ENCODE assay signal across 1 cellular context in the genomic region with DNA sequence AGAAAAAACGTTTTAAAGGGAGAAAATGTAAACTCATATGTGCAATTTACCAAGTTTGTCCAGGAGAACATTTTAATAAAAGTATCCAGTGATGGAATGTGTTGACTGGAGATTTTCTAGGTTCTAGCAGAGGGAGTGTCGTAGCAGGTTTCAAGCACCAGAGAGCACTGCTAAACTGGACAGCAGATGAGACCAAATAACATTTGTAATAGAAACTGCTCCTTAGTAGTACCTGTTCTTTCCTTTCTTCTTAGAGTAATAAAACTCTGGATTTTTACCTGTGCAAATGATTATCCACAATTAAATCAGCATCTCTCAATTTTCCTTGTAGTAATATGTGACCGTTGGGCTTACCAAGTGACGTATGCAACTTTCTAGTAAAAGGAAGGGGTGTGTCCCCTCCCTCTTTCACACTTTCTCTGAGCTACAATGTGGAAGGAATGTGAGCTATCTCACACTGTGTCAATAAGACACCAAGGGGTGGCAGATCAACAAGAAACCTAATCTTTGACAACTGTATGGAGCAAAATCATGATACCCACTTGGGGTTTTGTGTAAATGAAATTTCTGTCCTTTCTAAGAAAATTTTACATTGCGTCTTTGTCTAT.
TF ChIP-seq lines count a peak whose summit lies in the region.

No MANE protein-coding gene starts in this region.

TF ChIP-seq in GM12878, 131 proteins besides CTCF, POLR2A, EP300 and RAD21:
- TF ChIP-seq EED (IDR thresholded peaks at IDR 0.05; ENCODE audit: low read depth) (no peak), TCF12 (IDR thresholded peaks at IDR 0.05; ENCODE audit: low read depth, low read length) (no peak), TAF1 (IDR thresholded peaks at IDR 0.05; ENCODE audit: borderline replicate concordance, low read depth, low read length) (no peak), TARDBP (IDR thresholded peaks at IDR 0.05; ENCODE audit: borderline replicate concordance) (no peak), SMAD5 (IDR thresholded peaks at IDR 0.05; ENCODE audit: low read depth) (no peak), WRNIP1 (IDR thresholded peaks at IDR 0.05; ENCODE audit: borderline replicate concordance, low read depth, low read length) (no peak), LARP7 (IDR thresholded peaks at IDR 0.05) (no peak), KLF5 (IDR thresholded peaks at IDR 0.05; ENCODE audit: partially characterized antibody) (no peak), RAD51 (IDR thresholded peaks at IDR 0.05) (no peak), CEBPB (IDR thresholded peaks at IDR 0.05; ENCODE audit: borderline replicate concordance in 1 of 2, low read depth in 2 of 2, low read length in 2 of 2) (no peak), BCLAF1 (IDR thresholded peaks at IDR 0.05) (no peak)
- TF ChIP-seq, protein P1, sequence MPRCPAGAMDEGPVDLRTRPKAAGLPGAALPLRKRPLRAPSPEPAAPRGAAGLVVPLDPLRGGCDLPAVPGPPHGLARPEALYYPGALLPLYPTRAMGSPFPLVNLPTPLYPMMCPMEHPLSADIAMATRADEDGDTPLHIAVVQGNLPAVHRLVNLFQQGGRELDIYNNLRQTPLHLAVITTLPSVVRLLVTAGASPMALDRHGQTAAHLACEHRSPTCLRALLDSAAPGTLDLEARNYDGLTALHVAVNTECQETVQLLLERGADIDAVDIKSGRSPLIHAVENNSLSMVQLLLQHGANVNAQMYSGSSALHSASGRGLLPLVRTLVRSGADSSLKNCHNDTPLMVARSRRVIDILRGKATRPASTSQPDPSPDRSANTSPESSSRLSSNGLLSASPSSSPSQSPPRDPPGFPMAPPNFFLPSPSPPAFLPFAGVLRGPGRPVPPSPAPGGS (IDR thresholded peaks at IDR 0.05; ENCODE audit: borderline replicate concordance, insufficient read depth, low read depth, low read length, poor library complexity, severe bottlenecking), result no peak
- TF ChIP-seq, protein P2, sequence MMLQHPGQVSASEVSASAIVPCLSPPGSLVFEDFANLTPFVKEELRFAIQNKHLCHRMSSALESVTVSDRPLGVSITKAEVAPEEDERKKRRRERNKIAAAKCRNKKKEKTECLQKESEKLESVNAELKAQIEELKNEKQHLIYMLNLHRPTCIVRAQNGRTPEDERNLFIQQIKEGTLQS (IDR thresholded peaks at IDR 0.05; ENCODE audit: borderline replicate concordance, extremely low read depth, low read depth, low read length), result no peak
- TF ChIP-seq, protein P3, sequence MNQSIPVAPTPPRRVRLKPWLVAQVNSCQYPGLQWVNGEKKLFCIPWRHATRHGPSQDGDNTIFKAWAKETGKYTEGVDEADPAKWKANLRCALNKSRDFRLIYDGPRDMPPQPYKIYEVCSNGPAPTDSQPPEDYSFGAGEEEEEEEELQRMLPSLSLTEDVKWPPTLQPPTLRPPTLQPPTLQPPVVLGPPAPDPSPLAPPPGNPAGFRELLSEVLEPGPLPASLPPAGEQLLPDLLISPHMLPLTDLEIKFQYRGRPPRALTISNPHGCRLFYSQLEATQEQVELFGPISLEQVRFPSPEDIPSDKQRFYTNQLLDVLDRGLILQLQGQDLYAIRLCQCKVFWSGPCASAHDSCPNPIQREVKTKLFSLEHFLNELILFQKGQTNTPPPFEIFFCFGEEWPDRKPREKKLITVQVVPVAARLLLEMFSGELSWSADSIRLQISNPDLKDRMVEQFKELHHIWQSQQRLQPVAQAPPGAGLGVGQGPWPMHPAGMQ (IDR thresholded peaks at IDR 0.05; ENCODE audit: borderline replicate concordance), result no peak
